ENCODE assay signal across 35 cellular contexts in the genomic region with DNA sequence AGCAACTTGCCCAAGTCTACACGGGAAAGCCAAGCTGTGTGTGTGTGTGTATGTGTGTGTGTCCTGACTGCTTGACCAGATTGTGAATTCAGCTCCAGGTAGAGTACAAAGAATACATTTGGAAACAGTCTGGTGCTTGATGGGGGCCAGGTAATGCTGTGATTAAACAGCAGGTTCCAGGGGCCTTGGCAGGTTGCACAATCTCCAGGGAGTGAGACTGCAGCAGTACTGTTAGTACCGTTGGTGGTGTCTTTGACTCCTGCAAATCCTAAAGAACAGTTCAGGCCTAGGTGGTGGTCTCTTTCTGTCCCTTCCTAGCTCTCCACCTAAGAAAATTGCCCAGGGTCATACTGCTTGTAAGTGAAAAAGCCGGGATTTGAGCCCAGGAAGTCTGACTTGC.
"Had no signal": no experiment of that assay in that cellular context is flagged by ENCODE, and none has a peak within 500 bp of the region (broad histone marks: within the 10 kb centered on the region; RNA-seq: fewer than 3 reads in every experiment).

No MANE protein-coding gene starts in this region.

- DNase-seq: Karpas-422, Kasumi-1, MG63, MM.1S, MV-4-11, NCI-H1048, NCI-H1092, NCI-H1092 treated with DMSO at 0.1 percent for 48 hours, NCI-H1105, NCI-H1105 treated with DMSO at 0.1 percent for 48 hours, NCI-H1417, NCI-H1417 treated with DMSO at 0.1 percent for 48 hours, NCI-H1436, NCI-H1436 treated with DMSO at 0.1 percent for 48 hours, NCI-H146, NCI-H1694, NCI-H1694 treated with DMSO at 0.1 percent for 48 hours, NCI-H187, NCI-H187 treated with DMSO at 0.1 percent for 48 hours, NCI-H1930, NCI-H2029, NCI-H2029 treated with DMSO at 0.1 percent for 48 hours, NCI-H2081, NCI-H2081 treated with DMSO at 0.1 percent for 48 hours, NCI-H2107, NCI-H2171, NCI-H2171 treated with DMSO at 0.1 percent for 48 hours, NCI-H2227 treated with DMSO at 0.1 percent for 48 hours, NCI-H226, NCI-H345, NCI-H446, NCI-H446 treated with DMSO at 0.1 percent for 48 hours, NCI-H510A, NCI-H510A treated with DMSO at 0.1 percent for 48 hours, NCI-H524 had no signal

- H3K4me3 ChIP-seq: MG63 had no signal

- H3K9me3 ChIP-seq: MG63 had no signal

- H3K27me3 ChIP-seq: MG63 had no signal

- H3K36me3 ChIP-seq: MG63 had no signal
